22 cellular contexts compared by ENCODE assay signal in the genomic region with DNA sequence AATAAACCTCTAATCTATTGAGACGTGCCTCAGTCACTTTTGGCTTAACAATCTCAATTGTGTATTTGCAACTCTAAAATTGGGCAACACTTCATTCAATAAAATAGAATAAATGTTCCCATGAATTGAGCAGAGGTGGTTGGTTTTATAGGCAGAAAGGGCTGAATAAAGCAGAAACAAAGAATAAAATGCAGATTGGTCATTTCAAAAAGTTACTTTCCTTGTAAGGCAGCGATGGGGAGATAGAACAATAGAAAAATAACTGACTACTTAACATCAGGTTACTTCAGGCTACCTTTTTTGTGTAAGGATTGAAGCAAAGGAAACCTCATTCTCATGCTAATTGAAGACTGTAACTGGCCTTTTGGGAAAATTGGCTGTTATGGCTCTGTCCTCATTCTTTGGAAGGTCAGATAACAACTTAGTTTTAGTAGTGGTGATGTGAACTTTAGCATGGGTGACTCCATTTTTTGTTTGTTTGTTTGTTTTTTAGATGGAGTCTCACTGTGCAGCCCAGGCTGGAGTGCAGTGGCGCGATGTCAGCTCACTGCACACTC.
"Had no signal": no experiment of that assay in that cellular context is flagged by ENCODE, and none has a peak within 500 bp of the region (broad histone marks: within the 10 kb centered on the region; RNA-seq: fewer than 3 reads in every experiment).

No MANE protein-coding gene starts in this region.

- H3K4me1 Mint-ChIP-seq: stimulated activated memory B cell treated with anti-CD40 and anti-IgM and Interleukin-4, amounts not matched to agents 10 μg/mL and 1 μg/mL and 100 μg/mL, for 72 hours had no signal

- H3K27me3 ChIP-seq: colonic mucosa, esophagus squamous epithelium, gastroesophageal sphincter, spleen had no signal

- H3K9me3 ChIP-seq: colonic mucosa, esophagus squamous epithelium, gastroesophageal sphincter, lower lobe of right lung, prostate gland had no signal

- H3K4me3 ChIP-seq: colonic mucosa, esophagus squamous epithelium, gastroesophageal sphincter, left ventricle myocardium inferior, lower lobe of right lung, prostate gland, spleen had no signal

- H3K27ac ChIP-seq: colonic mucosa, esophagus squamous epithelium, gastroesophageal sphincter, left ventricle myocardium inferior, lower lobe of right lung, parathyroid adenoma, prostate gland, spleen had no signal

- H3K4me1 ChIP-seq: colonic mucosa, esophagus squamous epithelium, gastroesophageal sphincter, lower lobe of right lung, prostate gland, spleen had no signal

- H3K27me3 Mint-ChIP-seq: naive thymus-derived CD4-positive, alpha-beta T cell; stimulated activated memory B cell treated with anti-CD40 and anti-IgM and Interleukin-4, amounts not matched to agents 10 μg/mL and 1 μg/mL and 100 μg/mL, for 72 hours had no signal

- H3K9me3 Mint-ChIP-seq: naive thymus-derived CD4-positive, alpha-beta T cell; stimulated activated memory B cell treated with anti-CD40 and anti-IgM and Interleukin-4, amounts not matched to agents 10 μg/mL and 1 μg/mL and 100 μg/mL, for 72 hours had no signal

- H2AFZ ChIP-seq: parathyroid adenoma had no signal

- H3K4me3 Mint-ChIP-seq: naive thymus-derived CD4-positive, alpha-beta T cell; nephron progenitor cell; stimulated activated memory B cell treated with anti-CD40 and anti-IgM and Interleukin-4, amounts not matched to agents 10 μg/mL and 1 μg/mL and 100 μg/mL, for 72 hours had no signal

- DNase-seq: colonic mucosa; dermis blood vessel endothelial cell; esophagus squamous epithelium; foreskin fibroblast; glutamatergic neuron; kidney; left cardiac atrium; left ventricle myocardium inferior; lower lobe of right lung; mesenchymal stem cell; naive thymus-derived CD4-positive, alpha-beta T cell; nephron progenitor cell; spleen; stimulated activated CD4-positive, alpha-beta T cell treated with anti-CD3 and anti-CD28 coated beads, Interleukin-15, amount 100 ng/mL, for 24 hours; stimulated activated CD4-positive, alpha-beta T cell treated with anti-CD3 and anti-CD28 coated beads, Interleukin-1b, Interleukin-23, amount 100 ng/mL, for 48 hours; stimulated activated CD4-positive, alpha-beta T cell treated with anti-CD3 and anti-CD28 coated beads, Interleukin-4, amount 100 ng/mL, for 24 hours; trophoblast cell had no signal

- H3K9ac ChIP-seq: parathyroid adenoma had no signal

- H3K27ac Mint-ChIP-seq: naive thymus-derived CD4-positive, alpha-beta T cell; nephron progenitor cell; stimulated activated memory B cell treated with anti-CD40 and anti-IgM and Interleukin-4, amounts not matched to agents 10 μg/mL and 1 μg/mL and 100 μg/mL, for 72 hours had no signal

- H3K36me3 ChIP-seq: colonic mucosa, lower lobe of right lung, prostate gland had no signal

- ATAC-seq: gastroesophageal sphincter; left cardiac atrium; lower lobe of right lung; naive thymus-derived CD4-positive, alpha-beta T cell; sciatic nerve; stimulated activated memory B cell treated with anti-CD40 and anti-IgM and Interleukin-4, amounts not matched to agents 10 μg/mL and 1 μg/mL and 100 μg/mL, for 72 hours had no signal
